In the genomic region with DNA sequence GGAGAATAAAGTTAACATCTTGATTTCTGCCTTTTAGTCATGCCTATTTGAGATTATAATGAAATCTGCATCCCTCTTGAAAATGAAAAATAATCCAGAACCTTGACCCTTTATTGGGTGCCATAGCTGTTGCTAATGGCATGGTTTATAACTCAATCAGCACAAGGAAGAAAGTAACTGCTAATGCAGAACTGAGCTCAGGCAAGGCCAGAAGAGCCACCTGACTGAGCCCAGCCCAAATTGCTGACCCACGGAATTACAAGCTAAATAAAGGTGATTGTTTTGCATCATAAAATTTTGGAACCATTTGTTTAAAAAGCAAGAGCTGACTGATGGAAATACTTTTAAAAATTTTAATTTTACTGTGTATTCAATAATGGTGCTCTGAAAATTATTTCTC, we compare ENCODE assay signal across 27 cellular contexts.
"Had no signal": no experiment of that assay in that cellular context is flagged by ENCODE, and none has a peak within 500 bp of the region (broad histone marks: within the 10 kb centered on the region; RNA-seq: fewer than 3 reads in every experiment).

No MANE protein-coding gene starts in this region.

- DNase-seq: colonic mucosa; cortex of kidney; dermis blood vessel endothelial cell; dorsolateral prefrontal cortex; effector CD4-positive, alpha-beta T cell; effector CD8-positive, alpha-beta T cell; effector memory CD4-positive, alpha-beta T cell; effector memory CD8-positive, alpha-beta T cell; endodermal cell; erythroblast; foreskin fibroblast; foreskin keratinocyte; foreskin melanocyte; gastrocnemius medialis; glutamatergic neuron; head of caudate nucleus; heart left ventricle; heart right ventricle had no signal

- H3K27ac Mint-ChIP-seq: dendritic cell treated with granulocyte-macrophage colony-stimulating factor and Interleukin-4, amounts not matched to agents 40 ng/mL and 50 ng/mL, for 4 days; effector memory CD8-positive, alpha-beta T cell; endodermal cell had no signal

- H3K4me3 Mint-ChIP-seq: dendritic cell treated with granulocyte-macrophage colony-stimulating factor and Interleukin-4, amounts not matched to agents 40 ng/mL and 50 ng/mL, for 4 days; effector memory CD8-positive, alpha-beta T cell; endodermal cell had no signal

- FAIRE-seq: endometrium, endothelial cell of umbilical vein, frontal cortex had no signal

- H3K4me3 ChIP-seq: colonic mucosa, coronary artery, dorsolateral prefrontal cortex, esophagus muscularis mucosa, gastrocnemius medialis, gastroesophageal sphincter, heart left ventricle, heart right ventricle had no signal

- ATAC-seq: effector memory CD8-positive, alpha-beta T cell; esophagus mucosa; foreskin keratinocyte; gastrocnemius medialis; gastroesophageal sphincter; heart left ventricle; heart right ventricle had no signal

- H3K27ac ChIP-seq: colonic mucosa, coronary artery, dorsolateral prefrontal cortex, epithelial cell of prostate, esophagus muscularis mucosa, foreskin keratinocyte, gastrocnemius medialis, gastroesophageal sphincter, heart left ventricle, heart right ventricle had no signal

- H3K9me3 ChIP-seq: colonic mucosa, esophagus muscularis mucosa, gastrocnemius medialis, gastroesophageal sphincter had no signal

- H3K4me1 Mint-ChIP-seq: endodermal cell had no signal

- H3K9me3 Mint-ChIP-seq: dendritic cell treated with granulocyte-macrophage colony-stimulating factor and Interleukin-4, amounts not matched to agents 40 ng/mL and 50 ng/mL, for 4 days; effector memory CD8-positive, alpha-beta T cell had no signal

- H3K36me3 ChIP-seq: colonic mucosa, esophagus muscularis mucosa, gastrocnemius medialis, gastroesophageal sphincter, heart left ventricle, heart right ventricle had no signal

- H3K27me3 ChIP-seq: colonic mucosa, esophagus muscularis mucosa, gastrocnemius medialis, gastroesophageal sphincter had no signal

- H3K4me1 ChIP-seq: colonic mucosa, esophagus muscularis mucosa, foreskin keratinocyte, gastrocnemius medialis, gastroesophageal sphincter, heart left ventricle, heart right ventricle had no signal

- H3K27me3 Mint-ChIP-seq: dendritic cell treated with granulocyte-macrophage colony-stimulating factor and Interleukin-4, amounts not matched to agents 40 ng/mL and 50 ng/mL, for 4 days; effector memory CD8-positive, alpha-beta T cell had no signal
